9 cellular contexts compared by ENCODE assay signal in genomic region chr19:51002542-51003311, GRCh38. TPM values are rescaled to one million over a fixed set of nuclear protein-coding genes. Genes with fewer than 3 reads are reported as not detected.
A peak's percentile ranks its signal among the peaks of the same experiment; 100 is the strongest.
DNase-seq lines count a peak whose midpoint lies in the region; ATAC-seq and TF ChIP-seq lines count a peak whose summit lies in the region.
"Had no signal": no experiment of that assay in that cellular context is flagged by ENCODE, and none has a peak within 500 bp of the region (broad histone marks: within the 10 kb centered on the region; RNA-seq: fewer than 3 reads in every experiment).

No MANE protein-coding gene starts in this region.

- H3K56ac ChIP-seq in mesendoderm (ENCODE audit: low read length) = peak overlapping the region; percentile 82

- no peak overlapping the region for H4K8ac ChIP-seq in mesendoderm (ENCODE audit: low read depth, low read length)

- H3K36me3 Mint-ChIP-seq in activated CD8-positive, alpha-beta T cell treated with anti-CD3 and anti-CD28 coated beads for 36 hours (ENCODE audit: low read depth) = no peaks in the 10 kb centered on the region

- H2BK5ac ChIP-seq in mesendoderm (ENCODE audit: low read length) = no peak overlapping the region

- H2BK120ac ChIP-seq in mesendoderm (ENCODE audit: low read depth, low read length) = no peak overlapping the region

- H3K4me2 ChIP-seq in mesendoderm (ENCODE audit: low read length) = peak overlapping the region; percentile 62

- peaks cover 40% of the 10 kb centered on the region for H3K27me3 Mint-ChIP-seq in activated CD8-positive, alpha-beta T cell treated with anti-CD3 and anti-CD28 coated beads for 36 hours

- CTCF ChIA-PET in activated CD8-positive, alpha-beta T cell treated with anti-CD3 and anti-CD28 coated beads for 36 hours (lab: Charles Lee) = no interaction called here

- no peak overlapping the region for H3K18ac ChIP-seq in mesendoderm (ENCODE audit: low read length)

- H3K36me3 ChIP-seq in mesendoderm (ENCODE audit: control insufficient read depth, insufficient read depth, low read length) = no peaks in the 10 kb centered on the region

- no peaks in the 10 kb centered on the region for H3K79me1 ChIP-seq in mesendoderm (ENCODE audit: low read length)

- no peaks in the 10 kb centered on the region for H3K79me2 ChIP-seq in mesendoderm (ENCODE audit: control insufficient read depth, insufficient read depth, low read length)

- no peak for TF ChIP-seq CTCF in activated CD8-positive, alpha-beta T cell treated with anti-CD3 and anti-CD28 coated beads for 36 hours (IDR thresholded peaks at IDR 0.05)

- no peak overlapping the region for H3K4ac ChIP-seq in mesendoderm (ENCODE audit: low read depth, low read length)

- no peak overlapping the region for H3K4me3 Mint-ChIP-seq in activated CD8-positive, alpha-beta T cell treated with anti-CD3 and anti-CD28 coated beads for 36 hours

- POLR2A ChIA-PET in activated CD8-positive, alpha-beta T cell treated with anti-CD3 and anti-CD28 coated beads for 36 hours (lab: Charles Lee) = no interaction called here

- no peak overlapping the region for H3K27ac Mint-ChIP-seq in activated CD8-positive, alpha-beta T cell treated with anti-CD3 and anti-CD28 coated beads for 36 hours

- ATAC-seq in activated CD8-positive, alpha-beta T cell treated with anti-CD3 and anti-CD28 coated beads for 36 hours = peak; percentile 84
- ATAC-seq in HG03520 (IDR thresholded peaks at IDR 0.05; ENCODE audit: unreplicated experiment) = no peak
- ATAC-seq in GM21528 (IDR thresholded peaks at IDR 0.05; ENCODE audit: low FRiP score, unreplicated experiment) = no peak

- no peak overlapping the region for H3K23ac ChIP-seq in mesendoderm (ENCODE audit: low read length)

- H2BK15ac ChIP-seq in mesendoderm (replicated peaks; ENCODE audit: low read depth) = no peak overlapping the region

- H3K9me3 Mint-ChIP-seq in activated CD8-positive, alpha-beta T cell treated with anti-CD3 and anti-CD28 coated beads for 36 hours = no peaks in the 10 kb centered on the region

- H3K4me1 Mint-ChIP-seq in activated CD8-positive, alpha-beta T cell treated with anti-CD3 and anti-CD28 coated beads for 36 hours (ENCODE audit: low read depth) = no peaks in the 10 kb centered on the region

- intact Hi-C loops in activated CD8-positive, alpha-beta T cell treated with anti-CD3 and anti-CD28 coated beads for 36 hours (cut with micrococcal nuclease) = no loop called here

- no CpG with 5 or more reads among the region's 42 CpGs for WGBS in mesendoderm (ENCODE audit: extremely low coverage, insufficient coverage, low lambda C conversion rate)

- no peak overlapping the region for H3K27ac ChIP-seq in mesendoderm (ENCODE audit: low read depth, low read length)

- no peak overlapping the region for H4K5ac ChIP-seq in mesendoderm (ENCODE audit: low read length)

- H3K9ac ChIP-seq in mesendoderm (ENCODE audit: low read length) = peak overlapping the region; percentile 53

- peak; percentile 31 for DNase-seq in D341Med (ENCODE audit: low spot score)
- DNase-seq in HT-29 (ENCODE audit: low spot score) = peak; percentile 100
- peak; percentile 60 for DNase-seq in activated CD8-positive, alpha-beta T cell treated with anti-CD3 and anti-CD28 coated beads for 36 hours
- DNase-seq in mesendoderm = peak; percentile 93
- no peak for DNase-seq in HuH-7.5 (ENCODE audit: low spot score)
- no peak for DNase-seq in activated effector memory CD4-positive, alpha-beta T cell treated with Interleukin-2 at 50 U/mL for 16 hours

- no peaks in the 10 kb centered on the region for H3K27me3 ChIP-seq in mesendoderm (ENCODE audit: insufficient read depth, low read length, poor library complexity)

- no peaks in the 10 kb centered on the region for H3K4me1 ChIP-seq in mesendoderm (ENCODE audit: control insufficient read depth, low read depth, low read length)

- no peak overlapping the region for H2AK5ac ChIP-seq in mesendoderm (ENCODE audit: low read length)

- H3K4me3 ChIP-seq in mesendoderm (ENCODE audit: low read length) = no peak overlapping the region

RNA-seq across cellular contexts. Expression of gene KLK8, which starts 1.3 kb away (rescaled TPM):
- total RNA-seq in HT-29 (2014; rRNA removed; shearing (Covaris generic)) = 4.2 and 8.7 TPM in 2 replicates
- not detected for total RNA-seq in activated CD8-positive, alpha-beta T cell treated with anti-CD3 and anti-CD28 coated beads for 36 hours
- 3.3 TPM for polyA plus RNA-seq in mesendoderm (2013, experiment 1 of 2)
- polyA plus RNA-seq in mesendoderm (2013, experiment 2 of 2) = 2.5 TPM
- total RNA-seq: liver had no signal
- polyA plus RNA-seq: liver had no signal

RNA-seq across cellular contexts. Expression of gene KLK10, which starts 16.8 kb away (rescaled TPM):
- total RNA-seq in HT-29 (2014; rRNA removed; shearing (Covaris generic)) = 154 and 171 TPM in 2 replicates
- not detected for total RNA-seq in activated CD8-positive, alpha-beta T cell treated with anti-CD3 and anti-CD28 coated beads for 36 hours
- polyA plus RNA-seq in mesendoderm (2013, experiment 1 of 2) = 0.56 TPM
- 0.64 TPM for polyA plus RNA-seq in mesendoderm (2013, experiment 2 of 2)
- total RNA-seq: liver had no signal

RNA-seq across cellular contexts. Expression of gene KLK7, which starts 19.0 kb away (rescaled TPM):
- total RNA-seq in HT-29 (2014; rRNA removed; shearing (Covaris generic)) = 0.13 and 0.31 TPM in 2 replicates
- not detected for total RNA-seq in activated CD8-positive, alpha-beta T cell treated with anti-CD3 and anti-CD28 coated beads for 36 hours
- polyA plus RNA-seq in mesendoderm (2013, experiment 1 of 2) = 0.18 TPM
- polyA plus RNA-seq in mesendoderm (2013, experiment 2 of 2) = 0.17 TPM
- total RNA-seq: liver had no signal
- polyA plus RNA-seq: liver had no signal

RNA-seq across cellular contexts. Expression of gene KLK11, which starts 23.7 kb away (rescaled TPM):
- total RNA-seq in HT-29 (2014; rRNA removed; shearing (Covaris generic)) = 128 and 138 TPM in 2 replicates
- total RNA-seq in activated CD8-positive, alpha-beta T cell treated with anti-CD3 and anti-CD28 coated beads for 36 hours = not detected
- polyA plus RNA-seq in mesendoderm (2013, experiment 1 of 2) = 0.13 TPM
- polyA plus RNA-seq in mesendoderm (2013, experiment 2 of 2) = 0.06 TPM

RNA-seq across cellular contexts. Expression of gene KLK12, which starts 32.1 kb away (rescaled TPM):
- 7.3 and 9.1 TPM in 2 replicates for total RNA-seq in HT-29 (2014; rRNA removed; shearing (Covaris generic))
- total RNA-seq in activated CD8-positive, alpha-beta T cell treated with anti-CD3 and anti-CD28 coated beads for 36 hours = not detected
- polyA plus RNA-seq in mesendoderm (2013, experiment 1 of 2) = 0.04 TPM
- not detected for polyA plus RNA-seq in mesendoderm (2013, experiment 2 of 2)
- total RNA-seq: liver had no signal
- polyA plus RNA-seq: liver had no signal

Comparison
In these comparisons a context has a peak if more than half of its experiments do, and no peak if none do; other contexts are left out.
1. DNase-seq: peak in D341Med (single experiment), HT-29 (single experiment), activated CD8-positive, alpha-beta T cell treated with anti-CD3 and anti-CD28 coated beads for 36 hours (single experiment) and mesendoderm (single experiment); none in HuH-7.5 (single experiment) and activated effector memory CD4-positive, alpha-beta T cell treated with Interleukin-2 at 50 U/mL for 16 hours (single experiment).
2. RNA of gene KLK10, which starts 16.8 kb away (total RNA-seq): 154 to 171 TPM in HT-29; not detected in activated CD8-positive, alpha-beta T cell treated with anti-CD3 and anti-CD28 coated beads for 36 hours; every median in the first group is over 100 times any median in the second.